In the genomic region with DNA sequence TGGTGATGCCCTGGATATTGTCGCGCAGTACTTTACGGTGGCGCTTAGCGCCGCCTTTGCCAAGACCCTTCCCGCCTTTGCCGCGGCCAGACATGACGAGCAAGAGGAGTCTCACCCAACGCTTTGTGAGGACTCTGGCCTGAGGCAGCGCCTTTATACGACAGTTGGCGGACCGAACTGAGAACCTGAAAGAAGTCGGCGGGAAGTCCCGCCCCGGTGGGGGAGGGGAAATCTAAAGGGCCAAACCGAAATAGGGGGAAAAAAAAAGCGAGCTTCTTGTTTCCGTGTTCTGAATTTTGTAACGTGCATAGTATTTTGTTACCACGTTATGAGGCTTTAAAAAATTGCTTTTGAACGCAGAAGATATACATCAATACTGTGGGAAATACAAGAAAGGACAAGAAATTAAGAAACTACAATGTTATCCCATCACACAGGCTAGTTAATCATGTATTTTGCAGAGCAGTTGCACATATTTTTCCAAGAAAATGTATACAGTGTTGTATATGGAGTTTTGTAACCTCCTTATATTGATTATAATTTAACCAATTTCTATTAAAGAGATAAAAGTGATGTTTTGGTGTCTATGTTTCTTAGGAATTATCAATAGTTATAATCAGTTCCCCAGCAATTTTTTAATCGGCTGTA, we compare ENCODE assay signal across 8 cellular contexts.
A peak's percentile ranks its signal among the peaks of the same experiment; 100 is the strongest.
DNase-seq lines count a peak whose midpoint lies in the region; ATAC-seq lines count a peak whose summit lies in the region.

No MANE protein-coding gene starts in this region.

- ATAC-seq in GM19438 (IDR thresholded peaks at IDR 0.05; ENCODE audit: low read depth, unreplicated experiment): peak; percentile 83
- peak; percentile 87 for ATAC-seq in HG03342 (IDR thresholded peaks at IDR 0.05; ENCODE audit: unreplicated experiment)

- DNase-seq in CD1c-positive myeloid dendritic cell (ENCODE audit: extremely low spot score) (peak; percentile 47), NCI-H446 (lab: John Stamatoyannopoulos, UW) (peak; percentile 41 to 84), caudate nucleus (lab: John Stamatoyannopoulos, UW) (peak in 17 of 61 donors; percentile 1 to 52 (median 21)), kidney tubule cell (ENCODE audit: low spot score) (peak; percentile 53)
- peak; percentile 63 for DNase-seq in activated CD4-positive, CD25-positive, alpha-beta regulatory T cell treated with anti-CD3 and anti-CD28 coated beads, Interleukin-2, amount 50 U/mL, for 16 hours (ENCODE audit: low read depth, low spot score)
- peak; percentile 67 for DNase-seq in stimulated activated CD4-positive, alpha-beta T cell treated with anti-CD3 and anti-CD28 coated beads, Interleukin-12 subunit alpha, Interleukin-12 subunit beta, amount 100 ng/mL, for 4 hours

- peak overlapping the region; percentile 58 for H3K27ac ChIP-seq in caudate nucleus (ENCODE audit: low read depth, low read length)
